Comparison of ENCODE assay signal across 13 cellular contexts in genomic region chr20:50088022-50088421, GRCh38.
"Had no signal": no experiment of that assay in that cellular context is flagged by ENCODE, and none has a peak within 500 bp of the region (broad histone marks: within the 10 kb centered on the region; RNA-seq: fewer than 3 reads in every experiment).

No MANE protein-coding gene starts in this region.

- DNase-seq: activated CD4-positive, CD25-positive, alpha-beta regulatory T cell treated with anti-CD3 and anti-CD28 coated beads, Interleukin-2, amount 50 U/mL, for 72 hours; activated naive CD4-positive, alpha-beta T cell treated with Interleukin-2 at 50 U/mL for 16 hours; dorsolateral prefrontal cortex; kidney; nucleus accumbens; small intestine; stimulated activated CD4-positive, alpha-beta T cell treated with anti-CD3 and anti-CD28 coated beads, Interleukin-4, amount 100 ng/mL, for 4 hours; stimulated activated naive CD8-positive, alpha-beta T cell treated with anti-CD3 and anti-CD28 coated beads, Interleukin-15, Interleukin-2, amounts not matched to agents 100 U/mL and 50 U/mL, for 24 hours; T-helper 1 cell had no signal

- ATAC-seq: activated T-helper 17 cell treated with anti-CD3 and anti-CD28 coated beads, Interleukin-2, amount 50 U/mL, for 72 hours; esophagus mucosa; stimulated activated naive CD8-positive, alpha-beta T cell treated with anti-CD3 and anti-CD28 coated beads, Interleukin-15, Interleukin-2, amounts not matched to agents 100 U/mL and 50 U/mL, for 24 hours had no signal

- H3K4me3 ChIP-seq: dorsolateral prefrontal cortex, right atrium auricular region had no signal

- H3K27ac ChIP-seq: right atrium auricular region had no signal

- H3K27me3 ChIP-seq: dorsolateral prefrontal cortex, right atrium auricular region had no signal

- H3K9me3 ChIP-seq: right atrium auricular region had no signal

- FAIRE-seq: endometrium, kidney, small intestine had no signal
